8 cellular contexts compared by ENCODE assay signal in genomic region chr1:170765712-170766330, GRCh38.
DNase-seq lines count a peak whose midpoint lies in the region; ATAC-seq, FAIRE-seq and TF ChIP-seq lines count a peak whose summit lies in the region.

No MANE protein-coding gene starts in this region.

- H3K36me3 ChIP-seq in WERI-Rb-1, result no peaks in the 10 kb centered on the region
- H3K36me3 ChIP-seq in vagina, result no peaks in the 10 kb centered on the region

- TF ChIP-seq POLR2A in vagina (IDR thresholded peaks at IDR 0.05), result no peak

- H3K27ac ChIP-seq in WERI-Rb-1 (no peak overlapping the region), vagina (no peak overlapping the region)

- ATAC-seq in Right ventricle myocardium inferior, result peak; percentile 54
- ATAC-seq in left ventricle myocardium superior, result peak; percentile 68

- no peaks in the 10 kb centered on the region for H3K4me1 ChIP-seq in vagina

- H3K4me3 ChIP-seq in WERI-Rb-1 (ENCODE audit: low read depth, low read length) (no peak overlapping the region), vagina (no peak overlapping the region)

- TF ChIP-seq CTCF in WERI-Rb-1 (IDR thresholded peaks at IDR 0.05; ENCODE audit: low read depth, low read length), result 0 out of 2 replicates have a peak, but pooled peaks have one; percentile 8
- peak in 2 of 3 experiments; percentile 37 to 63 for TF ChIP-seq CTCF in vagina (IDR thresholded peaks at IDR 0.05)

- H3K27me3 ChIP-seq in WERI-Rb-1 (ENCODE audit: insufficient read depth, low read depth, severe bottlenecking) (no peaks in the 10 kb centered on the region), vagina (no peaks in the 10 kb centered on the region)

- FAIRE-seq in GM19239 (lab: Jason Lieb, UNC), result no peak

- intact Hi-C loops in Right ventricle myocardium inferior (cut with DNase I) (loop anchor here (5.0 to 10.0 kb wide), 2 partner anchors 101 to 839 kb away; partner anchors contain the start of gene PRRX1), cardiac septum (cut with DNase I) (loop anchor here (5.0 to 10.0 kb wide), 4 partner anchors 104 to 841 kb away; partner anchors contain the start of gene PRRX1), left ventricle myocardium superior (cut with micrococcal nuclease) (loop anchor here (10.0 kb wide), 1 partner anchor 751 kb away; no protein-coding TSS in a partner anchor), vagina (cut with DNase I) (no loop called here)

- DNase-seq in Right ventricle myocardium inferior (ENCODE audit: missing footprints) (no peak), cardiac septum (ENCODE audit: low spot score) (no peak), WERI-Rb-1 (no peak), left ventricle myocardium superior (no peak), vagina (ENCODE audit: extremely low spot score in 2 of 2) (no peak), GM19239 (ENCODE audit: insufficient read length, low spot score) (no peak)
- no peak for DNase-seq in stimulated activated CD4-positive, alpha-beta T cell treated with anti-CD3 and anti-CD28 coated beads, Interleukin-4, amount 100 ng/mL, for 1 hour
- no peak for DNase-seq in effector CD8-positive, alpha-beta T cell (lab: John Stamatoyannopoulos, UW)

- H3K9me3 ChIP-seq in WERI-Rb-1 (ENCODE audit: severe bottlenecking) (no peaks in the 10 kb centered on the region), vagina (no peaks in the 10 kb centered on the region)
